In the genomic region with DNA sequence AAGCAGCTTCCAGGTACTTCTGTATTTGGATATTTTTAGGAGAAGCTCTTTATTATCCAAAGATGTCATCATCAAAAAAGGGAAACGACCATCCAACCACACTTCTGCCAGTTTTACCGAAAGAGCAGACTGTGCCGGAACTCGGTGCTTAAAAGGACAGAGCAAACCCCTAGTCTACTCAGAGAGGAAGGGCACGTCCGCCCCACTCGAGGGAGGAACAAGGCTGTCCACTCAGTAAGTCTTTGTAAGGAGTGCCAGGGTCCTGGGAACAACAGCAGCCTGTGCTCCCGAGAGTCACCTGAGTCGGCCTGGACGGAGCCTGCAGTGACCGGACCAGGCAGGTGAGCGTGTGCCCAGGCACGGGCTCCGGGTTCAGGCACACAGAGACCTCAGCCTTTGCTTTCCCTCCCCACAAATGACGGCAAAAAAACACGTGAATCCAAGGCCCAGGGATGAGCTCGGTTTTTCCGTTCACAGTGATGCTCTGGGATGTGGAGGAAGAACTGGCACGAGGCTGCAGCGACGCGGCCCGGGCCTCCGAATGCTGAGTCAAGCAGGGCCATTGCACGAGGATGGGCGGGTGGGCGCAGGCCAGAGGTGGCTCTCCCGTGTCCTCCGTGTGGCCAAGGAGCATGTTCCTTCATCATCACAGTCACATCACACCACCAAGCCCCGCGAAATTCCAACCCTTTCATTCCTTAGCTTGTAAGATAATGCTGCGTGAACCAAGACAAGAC, we compare ENCODE assay signal across 11 cellular contexts. TPM values are rescaled to one million over a fixed set of nuclear protein-coding genes. Genes with fewer than 3 reads are reported as not detected.
A peak's percentile ranks its signal among the peaks of the same experiment; 100 is the strongest.
DNase-seq lines count a peak whose midpoint lies in the region; ATAC-seq, FAIRE-seq and TF ChIP-seq lines count a peak whose summit lies in the region.
"Had no signal": no experiment of that assay in that cellular context is flagged by ENCODE, and none has a peak within 500 bp of the region (broad histone marks: within the 10 kb centered on the region; RNA-seq: fewer than 3 reads in every experiment).

No MANE protein-coding gene starts in this region.

- peak overlapping the region; percentile 80 for H3K9ac ChIP-seq in Loucy (ENCODE audit: low read depth, low read length, poor library complexity, severe bottlenecking)

- CTCF ChIA-PET in activated CD8-positive, alpha-beta T cell treated with anti-CD3 and anti-CD28 coated beads, Interleukin-2, amount 10 ng/mL, durations not matched to agents 7 days and 5 days (lab: Charles Lee): interaction anchor here (1.3 to 2.3 kb wide), 4 partner anchors 26 to 169 kb away, joined by 3 to 15 read pairs (median 9); no protein-coding TSS in a partner anchor

- no peak overlapping the region for H2AFZ ChIP-seq in Loucy (ENCODE audit: low read length)

- DNase-seq in activated CD8-positive, alpha-beta T cell treated with anti-CD3 and anti-CD28 coated beads, Interleukin-2, amount 10 ng/mL, durations not matched to agents 7 days and 5 days: no peak
- DNase-seq in right lobe of liver: peak in 1 of 3 donors; percentile 60
- no peak for DNase-seq in suprapubic skin (ENCODE audit: low spot score in 2 of 2)
- no peak for DNase-seq in GM12892 (ENCODE audit: insufficient read length)
- DNase-seq in NCI-H1930 (lab: John Stamatoyannopoulos, UW): no peak
- DNase-seq in erythroblast (lab: John Stamatoyannopoulos, UW): no peak
- DNase-seq: NCI-H2029 treated with DMSO at 0.1 percent for 48 hours; stimulated activated CD4-positive, alpha-beta T cell treated with anti-CD3 and anti-CD28 coated beads, Interleukin-4, amount 100 ng/mL, for 1 hour had no signal

- peak overlapping the region; percentile 70 for H3K4me3 ChIP-seq in Loucy (ENCODE audit: low read length, poor library complexity, severe bottlenecking)
- no peak overlapping the region for H3K4me3 ChIP-seq in right lobe of liver
- no peak overlapping the region for H3K4me3 ChIP-seq in suprapubic skin

- no peak overlapping the region for H3K4me3 Mint-ChIP-seq in activated CD8-positive, alpha-beta T cell treated with anti-CD3 and anti-CD28 coated beads, Interleukin-2, amount 10 ng/mL, durations not matched to agents 7 days and 5 days

- H3K9me3 Mint-ChIP-seq in activated CD8-positive, alpha-beta T cell treated with anti-CD3 and anti-CD28 coated beads, Interleukin-2, amount 10 ng/mL, durations not matched to agents 7 days and 5 days (ENCODE audit: insufficient read depth): no peaks in the 10 kb centered on the region

- ATAC-seq in activated CD8-positive, alpha-beta T cell treated with anti-CD3 and anti-CD28 coated beads, Interleukin-2, amount 10 ng/mL, durations not matched to agents 7 days and 5 days: no peak
- peak in 3 of 4 donors; percentile 2 to 12 (median 7) for ATAC-seq in right lobe of liver
- no peak for ATAC-seq in GM19455 (IDR thresholded peaks at IDR 0.05; ENCODE audit: unreplicated experiment)

- peak overlapping the region; percentile 95 for H3K4me2 ChIP-seq in Loucy (ENCODE audit: low read depth, low read length, poor library complexity, severe bottlenecking)

- no peaks in the 10 kb centered on the region for H4K20me1 ChIP-seq in Loucy (ENCODE audit: insufficient read depth, low read length, poor library complexity, severe bottlenecking)

- peaks cover 52% of the 10 kb centered on the region for H3K4me1 ChIP-seq in Loucy (ENCODE audit: insufficient read depth, low read length, poor library complexity, severe bottlenecking)
- H3K4me1 ChIP-seq in right lobe of liver: peaks cover 0 to 17% (median 3%) of the 10 kb centered on the region in 4 donors
- peaks cover 51% of the 10 kb centered on the region for H3K4me1 ChIP-seq in suprapubic skin

- FAIRE-seq in GM12892 (lab: Jason Lieb, UNC): no peak
- FAIRE-seq: G401.6 had no signal

- H3K27ac ChIP-seq in right lobe of liver (peak overlapping the region; percentile 61 to 87 (median 86)), suprapubic skin (peak overlapping the region; percentile 92)

- WGBS in right lobe of liver (ENCODE audit: insufficient coverage, low coverage, low lambda C conversion rate, missing lambda C conversion rate): 69% methylated on average over 13 of the region's 32 CpGs
- 80% methylated on average over 31 of the region's 32 CpGs for WGBS in suprapubic skin

- H3F3A ChIP-seq in Loucy (ENCODE audit: low read depth): 0 out of 2 replicates have a peak, but pooled peaks cover 3% of the 10 kb centered on the region

- POLR2A ChIA-PET in activated CD8-positive, alpha-beta T cell treated with anti-CD3 and anti-CD28 coated beads, Interleukin-2, amount 10 ng/mL, durations not matched to agents 7 days and 5 days (lab: Charles Lee): interaction anchor here (0.9 to 1.9 kb wide), 4 partner anchors 14 to 170 kb away, joined by 4 to 18 read pairs (median 6); a partner anchor contains a TSS

- intact Hi-C loops in right lobe of liver (cut with DNase I): no loop called here

- no peaks in the 10 kb centered on the region for H3K9me3 ChIP-seq in Loucy (ENCODE audit: insufficient read depth, low read depth, low read length)
- H3K9me3 ChIP-seq in right lobe of liver: no peaks in the 10 kb centered on the region
- no peaks in the 10 kb centered on the region for H3K9me3 ChIP-seq in suprapubic skin

- TF ChIP-seq CTCF in Loucy (conservative IDR thresholded peaks at IDR 0.05; ENCODE audit: low read length) (no peak), right lobe of liver (IDR thresholded peaks at IDR 0.05) (no peak), suprapubic skin (IDR thresholded peaks at IDR 0.05) (no peak)

- no peaks in the 10 kb centered on the region for H3K36me3 ChIP-seq in Loucy (ENCODE audit: insufficient read depth, low read length)
- H3K36me3 ChIP-seq in right lobe of liver: no peaks in the 10 kb centered on the region
- H3K36me3 ChIP-seq in suprapubic skin: no peaks in the 10 kb centered on the region

- no peak for TF ChIP-seq EP300 in suprapubic skin (IDR thresholded peaks at IDR 0.05)

- TF ChIP-seq POLR2A in right lobe of liver (IDR thresholded peaks at IDR 0.05) (peak; percentile 52), suprapubic skin (IDR thresholded peaks at IDR 0.05) (peak in 1 of 2 donors; percentile 61), GM12892 (IDR thresholded peaks at IDR 0.05; ENCODE audit: low read depth, low read length) (no peak), erythroblast (IDR thresholded peaks at IDR 0.05; ENCODE audit: low read length) (no peak)

- no peaks in the 10 kb centered on the region for H3K27me3 Mint-ChIP-seq in activated CD8-positive, alpha-beta T cell treated with anti-CD3 and anti-CD28 coated beads, Interleukin-2, amount 10 ng/mL, durations not matched to agents 7 days and 5 days (ENCODE audit: low read depth)

- H3K27me3 ChIP-seq in Loucy (ENCODE audit: insufficient read depth, low read length, poor library complexity, severe bottlenecking): no peaks in the 10 kb centered on the region
- no peaks in the 10 kb centered on the region for H3K27me3 ChIP-seq in right lobe of liver
- peaks cover 5% of the 10 kb centered on the region for H3K27me3 ChIP-seq in suprapubic skin

- H3K36me3 Mint-ChIP-seq in activated CD8-positive, alpha-beta T cell treated with anti-CD3 and anti-CD28 coated beads, Interleukin-2, amount 10 ng/mL, durations not matched to agents 7 days and 5 days (ENCODE audit: low read depth): no peaks in the 10 kb centered on the region

- no peaks in the 10 kb centered on the region for H3K79me2 ChIP-seq in Loucy (ENCODE audit: insufficient read depth, low read length)

- no peaks in the 10 kb centered on the region for H3K9me2 ChIP-seq in Loucy (replicated peaks; ENCODE audit: low read depth, low read length)

- peak overlapping the region; percentile 39 for H3K27ac Mint-ChIP-seq in activated CD8-positive, alpha-beta T cell treated with anti-CD3 and anti-CD28 coated beads, Interleukin-2, amount 10 ng/mL, durations not matched to agents 7 days and 5 days

- peaks cover 43% of the 10 kb centered on the region for H3K4me1 Mint-ChIP-seq in activated CD8-positive, alpha-beta T cell treated with anti-CD3 and anti-CD28 coated beads, Interleukin-2, amount 10 ng/mL, durations not matched to agents 7 days and 5 days (ENCODE audit: low read depth)

RNA-seq across cellular contexts. Expression of a gene that starts 17.4 kb away (rescaled TPM):
- total RNA-seq in activated CD8-positive, alpha-beta T cell treated with anti-CD3 and anti-CD28 coated beads, Interleukin-2, amount 10 ng/mL, durations not matched to agents 7 days and 5 days: 10 to 100 TPM; 79.4 to 79.9 TPM
- total RNA-seq in right lobe of liver: 1 to 10 TPM in 5 of 6 experiments, under 1 TPM in 1; 0.93 to 8.8 (median 4.3) TPM
- total RNA-seq in suprapubic skin: 10 to 100 TPM; 50.2 to 59.1 (median 52.7) TPM
- 8.7 TPM for polyA plus RNA-seq in GM12892 (2012; ENCODE audit: missing spikeins)

Comparison
In these comparisons a context has a peak if more than half of its experiments do, and no peak if none do; other contexts are left out.
1. ATAC-seq: peak in right lobe of liver (3 of 4); none in activated CD8-positive, alpha-beta T cell treated with anti-CD3 and anti-CD28 coated beads, Interleukin-2, amount 10 ng/mL, durations not matched to agents 7 days and 5 days (single experiment) and GM19455 (single experiment).
2. RNA of a gene that starts 17.4 kb away (total RNA-seq): 79.4 to 79.9 TPM in activated CD8-positive, alpha-beta T cell treated with anti-CD3 and anti-CD28 coated beads, Interleukin-2, amount 10 ng/mL, durations not matched to agents 7 days and 5 days and 50.2 to 59.1 TPM in suprapubic skin; 0.93 to 8.8 TPM in right lobe of liver; every median in the first group is over 4 times any median in the second.